Comparison of ENCODE assay signal across 9 cellular contexts in the genomic region with DNA sequence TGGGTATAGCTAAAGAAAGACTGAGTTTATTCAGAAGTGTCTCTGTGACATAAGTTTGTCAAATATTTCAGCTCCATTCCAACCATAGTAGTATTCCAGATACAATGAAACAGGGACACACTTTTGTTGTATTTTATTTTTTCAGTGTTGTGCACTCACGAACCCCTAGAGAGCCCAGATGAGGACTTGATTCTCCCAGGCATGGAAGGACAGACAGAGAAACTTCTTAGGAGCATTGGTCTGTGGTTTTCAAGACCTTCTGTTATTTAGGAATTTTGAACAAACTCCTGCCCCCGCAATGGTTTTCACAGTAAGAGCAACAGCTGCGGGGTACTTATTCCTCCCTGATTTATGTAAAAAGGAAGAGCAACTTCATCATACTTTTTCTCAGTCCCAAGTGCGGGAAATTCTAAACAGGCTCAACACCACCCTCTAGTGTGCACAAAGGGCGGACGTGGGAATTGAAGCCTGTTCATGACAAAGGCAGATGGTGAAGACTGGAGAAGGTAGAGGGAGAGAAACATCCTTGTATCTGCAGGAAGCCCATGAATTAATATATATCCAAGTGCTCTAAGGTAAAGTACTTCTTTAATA.
DNase-seq lines count a peak whose midpoint lies in the region; ATAC-seq, FAIRE-seq and TF ChIP-seq lines count a peak whose summit lies in the region.
"Had no signal": no experiment of that assay in that cellular context is flagged by ENCODE, and none has a peak within 500 bp of the region (broad histone marks: within the 10 kb centered on the region; RNA-seq: fewer than 3 reads in every experiment).

No MANE protein-coding gene starts in this region.

- CTCF ChIA-PET in HepG2 (lab: Yijun Ruan, JAX; ENCODE audit: low intra/inter-chr PET ratio, low total read pairs): interaction anchor here (0.7 kb wide), 1 partner anchor 47 kb away, joined by 3 read pairs; no protein-coding TSS in a partner anchor

- TF ChIP-seq RAD21 in HepG2 (CRISPR knock-in tag; IDR thresholded peaks at IDR 0.05): no peak

- no peaks in the 10 kb centered on the region for H3K9me3 ChIP-seq in MG63
- no peaks in the 10 kb centered on the region for H3K9me3 ChIP-seq in SJSA1 (replicated peaks)
- H3K9me3 ChIP-seq in HepG2 (ENCODE audit: low read length): no peaks in the 10 kb centered on the region
- H3K9me3 ChIP-seq in stomach: no peaks in the 10 kb centered on the region

- H3K4me1 ChIP-seq in SJSA1 (replicated peaks) (no peaks in the 10 kb centered on the region), HepG2 (ENCODE audit: insufficient read depth, low read length) (no peaks in the 10 kb centered on the region), stomach (no peaks in the 10 kb centered on the region)

- H3K79me2 ChIP-seq in HepG2 (ENCODE audit: insufficient read depth, low read length): no peaks in the 10 kb centered on the region

- intact Hi-C loops in HepG2 (cut with micrococcal nuclease; ENCODE audit: unreplicated experiment) (loop anchor here (10.0 kb wide), 1 partner anchor 675 kb away; no protein-coding TSS in a partner anchor), stomach (cut with DNase I; ENCODE audit: low total_unique reads) (no loop called here)

- peak; percentile 77 for FAIRE-seq in HepG2 (lab: Jason Lieb, UNC)
- FAIRE-seq: TTC549 had no signal

- TF ChIP-seq POLR2A in HepG2 (IDR thresholded peaks at IDR 0.05; ENCODE audit: insufficient read depth in 1 of 2, low read depth in 2 of 2, low read length in 2 of 2) (no peak), stomach (IDR thresholded peaks at IDR 0.05) (no peak)

- TF ChIP-seq EP300 in HepG2 (IDR thresholded peaks at IDR 0.05; ENCODE audit: low read depth in 2 of 2, low read length in 2 of 2) (no peak), HepG2 (CRISPR knock-in tag; IDR thresholded peaks at IDR 0.05; ENCODE audit: borderline replicate concordance) (no peak), stomach (IDR thresholded peaks at IDR 0.05) (no peak)

- ATAC-seq in GM19395 (IDR thresholded peaks at IDR 0.05; ENCODE audit: unreplicated experiment): peak; percentile 84
- peak; percentile 86 for ATAC-seq in HepG2
- no peak for ATAC-seq in HG03135 (IDR thresholded peaks at IDR 0.05; ENCODE audit: unreplicated experiment)

- H3K27ac ChIP-seq in SJSA1: no peak overlapping the region
- H3K27ac ChIP-seq in HepG2 (ENCODE audit: extremely low read length, insufficient read depth, low read length): no peak overlapping the region
- H3K27ac ChIP-seq in stomach: no peak overlapping the region

- no peak overlapping the region for H3K9ac ChIP-seq in HepG2 (ENCODE audit: insufficient read depth, low read depth, low read length)

- H3K4me3 ChIP-seq in MG63 (no peak overlapping the region), SJSA1 (no peak overlapping the region), choroid plexus epithelial cell (ENCODE audit: low read depth, low read length) (no peak overlapping the region), HepG2 (replicated peaks in 1 of 3; ENCODE audit: insufficient read depth in 1 of 3, low read depth in 2 of 3, low read length in 3 of 3) (no peak overlapping the region), stomach (no peak overlapping the region)

- H2AFZ ChIP-seq in HepG2 (ENCODE audit: low read length): no peak overlapping the region

- in situ Hi-C loops in HepG2 (cut with HindIII; ENCODE audit: extremely low pct_ligation_motif_present, low pct_unique_long_range_greater_than_20kb): no loop called here

- H3K4me2 ChIP-seq in HepG2 (ENCODE audit: low read depth, low read length): no peak overlapping the region

- POLR2A ChIA-PET in HepG2 (lab: Yijun Ruan, JAX): no interaction called here

- BruUV-seq in HepG2 (replicated peaks; lab: Mats Ljungman, UMichigan): no TSS peak

- DNase-seq in DMS 273 (lab: John Stamatoyannopoulos, UW; ENCODE audit: unreplicated experiment) (peak; percentile 73), MG63 (peak; percentile 23), SJSA1 (ENCODE audit: low read depth in 1 of 2, low spot score in 2 of 2) (peak; percentile 46 to 47), choroid plexus epithelial cell (ENCODE audit: low read depth) (peak; percentile 82), HepG2 (ENCODE audit: low spot score) (peak; percentile 34), stomach (peak; percentile 53)

- WGBS in HepG2 (ENCODE audit: low lambda C conversion rate): 10% methylated on average over 6 of the region's 6 CpGs
- 11 to 24% (median 14%) methylated on average over 6 of the region's 6 CpGs for WGBS in stomach, 5 donors

- peak; percentile 85 for TF ChIP-seq CTCF in choroid plexus epithelial cell (conservative IDR thresholded peaks at IDR 0.05; ENCODE audit: low read depth, low read length)
- TF ChIP-seq CTCF in HepG2 (CRISPR knock-in tag; IDR thresholded peaks at IDR 0.05): peak; percentile 77
- TF ChIP-seq CTCF in stomach (IDR thresholded peaks at IDR 0.05): peak in 5 of 7 experiments; percentile 35 to 53 (median 41)

- no peaks in the 10 kb centered on the region for H3K36me3 ChIP-seq in MG63
- no peaks in the 10 kb centered on the region for H3K36me3 ChIP-seq in SJSA1
- no peaks in the 10 kb centered on the region for H3K36me3 ChIP-seq in HepG2 (replicated peaks in 1 of 2; ENCODE audit: control insufficient read depth in 1 of 2, insufficient read depth in 2 of 2, low read length in 2 of 2)
- no peaks in the 10 kb centered on the region for H3K36me3 ChIP-seq in stomach

- H3K27me3 ChIP-seq in MG63: no peaks in the 10 kb centered on the region
- no peaks in the 10 kb centered on the region for H3K27me3 ChIP-seq in SJSA1 (replicated peaks)
- H3K27me3 ChIP-seq in HepG2 (ENCODE audit: control insufficient read depth in 1 of 2, insufficient read depth in 2 of 2, low read length in 2 of 2): no peaks in the 10 kb centered on the region
- H3K27me3 ChIP-seq in stomach: no peaks in the 10 kb centered on the region

- H4K20me1 ChIP-seq in HepG2 (ENCODE audit: insufficient read depth, low read length): no peaks in the 10 kb centered on the region

TF ChIP-seq in HepG2, 621 proteins besides CTCF, POLR2A, EP300 and RAD21:
- TF ChIP-seq, protein P1, sequence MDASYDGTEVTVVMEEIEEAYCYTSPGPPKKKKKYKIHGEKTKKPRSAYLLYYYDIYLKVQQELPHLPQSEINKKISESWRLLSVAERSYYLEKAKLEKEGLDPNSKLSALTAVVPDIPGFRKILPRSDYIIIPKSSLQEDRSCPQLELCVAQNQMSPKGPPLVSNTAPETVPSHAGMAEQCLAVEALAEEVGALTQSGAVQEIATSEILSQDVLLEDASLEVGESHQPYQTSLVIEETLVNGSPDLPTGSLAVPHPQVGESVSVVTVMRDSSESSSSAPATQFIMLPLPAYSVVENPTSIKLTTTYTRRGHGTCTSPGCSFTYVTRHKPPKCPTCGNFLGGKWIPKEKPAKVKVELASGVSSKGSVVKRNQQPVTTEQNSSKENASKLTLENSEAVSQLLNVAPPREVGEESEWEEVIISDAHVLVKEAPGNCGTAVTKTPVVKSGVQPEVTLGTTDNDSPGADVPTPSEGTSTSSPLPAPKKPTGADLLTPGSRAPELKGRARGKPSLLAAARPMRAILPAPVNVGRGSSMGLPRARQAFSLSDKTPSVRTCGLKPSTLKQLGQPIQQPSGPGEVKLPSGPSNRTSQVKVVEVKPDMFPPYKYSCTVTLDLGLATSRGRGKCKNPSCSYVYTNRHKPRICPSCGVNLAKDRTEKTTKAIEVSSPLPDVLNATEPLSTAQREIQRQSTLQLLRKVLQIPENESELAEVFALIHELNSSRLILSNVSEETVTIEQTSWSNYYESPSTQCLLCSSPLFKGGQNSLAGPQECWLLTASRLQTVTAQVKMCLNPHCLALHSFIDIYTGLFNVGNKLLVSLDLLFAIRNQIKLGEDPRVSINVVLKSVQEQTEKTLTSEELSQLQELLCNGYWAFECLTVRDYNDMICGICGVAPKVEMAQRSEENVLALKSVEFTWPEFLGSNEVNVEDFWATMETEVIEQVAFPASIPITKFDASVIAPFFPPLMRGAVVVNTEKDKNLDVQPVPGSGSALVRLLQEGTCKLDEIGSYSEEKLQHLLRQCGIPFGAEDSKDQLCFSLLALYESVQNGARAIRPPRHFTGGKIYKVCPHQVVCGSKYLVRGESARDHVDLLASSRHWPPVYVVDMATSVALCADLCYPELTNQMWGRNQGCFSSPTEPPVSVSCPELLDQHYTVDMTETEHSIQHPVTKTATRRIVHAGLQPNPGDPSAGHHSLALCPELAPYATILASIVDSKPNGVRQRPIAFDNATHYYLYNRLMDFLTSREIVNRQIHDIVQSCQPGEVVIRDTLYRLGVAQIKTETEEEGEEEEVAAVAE (CRISPR knock-in tag; IDR thresholded peaks at IDR 0.05; ENCODE audit: borderline replicate concordance): no peak
- TF ChIP-seq, protein P2, sequence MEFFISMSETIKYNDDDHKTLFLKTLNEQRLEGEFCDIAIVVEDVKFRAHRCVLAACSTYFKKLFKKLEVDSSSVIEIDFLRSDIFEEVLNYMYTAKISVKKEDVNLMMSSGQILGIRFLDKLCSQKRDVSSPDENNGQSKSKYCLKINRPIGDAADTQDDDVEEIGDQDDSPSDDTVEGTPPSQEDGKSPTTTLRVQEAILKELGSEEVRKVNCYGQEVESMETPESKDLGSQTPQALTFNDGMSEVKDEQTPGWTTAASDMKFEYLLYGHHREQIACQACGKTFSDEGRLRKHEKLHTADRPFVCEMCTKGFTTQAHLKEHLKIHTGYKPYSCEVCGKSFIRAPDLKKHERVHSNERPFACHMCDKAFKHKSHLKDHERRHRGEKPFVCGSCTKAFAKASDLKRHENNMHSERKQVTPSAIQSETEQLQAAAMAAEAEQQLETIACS (CRISPR knock-in tag; IDR thresholded peaks at IDR 0.05): no peak
- TF ChIP-seq STAG1 (CRISPR knock-in tag; IDR thresholded peaks at IDR 0.05) (peak; percentile 64), SMC3 (IDR thresholded peaks at IDR 0.05; ENCODE audit: low read length) (peak; percentile 53; the same call in 1 of the 2 replicates), ZNF674 (CRISPR knock-in tag; IDR thresholded peaks at IDR 0.05; ENCODE audit: low read depth) (no peak), FOSL1 (CRISPR knock-in tag; IDR thresholded peaks at IDR 0.05; ENCODE audit: borderline replicate concordance) (no peak)

Comparison
In these comparisons a context has a peak if more than half of its experiments do, and no peak if none do; other contexts are left out.
1. DNase-seq: peak in every context shown above with its lines; median percentile 82 in choroid plexus epithelial cell; 73 in DMS 273; 53 in stomach; 46 in SJSA1; 34 in HepG2; 23 in MG63.